Comparison of ENCODE assay signal across 8 cellular contexts in the genomic region with DNA sequence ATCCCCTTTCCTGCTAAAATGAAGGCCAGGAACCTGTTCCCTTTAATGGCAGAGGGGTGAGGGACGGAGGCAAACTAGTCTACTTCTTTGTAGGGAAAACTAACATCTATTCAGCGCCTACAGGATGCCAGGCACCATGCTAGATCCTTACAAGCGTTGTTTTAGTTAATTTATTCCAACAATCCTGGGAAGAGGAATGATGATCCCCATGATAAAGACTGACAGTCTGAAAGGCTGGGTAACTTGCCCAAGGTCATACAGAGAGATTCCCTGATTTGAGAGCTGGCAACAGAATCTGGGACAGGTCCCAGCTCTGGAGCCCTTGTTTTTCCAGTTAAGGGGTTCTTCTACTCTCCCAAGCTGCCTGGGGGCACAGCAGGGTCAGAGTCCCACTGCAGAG. TPM values are rescaled to one million over a fixed set of nuclear protein-coding genes. Genes with fewer than 3 reads are reported as not detected.
DNase-seq lines count a peak whose midpoint lies in the region; ATAC-seq and TF ChIP-seq lines count a peak whose summit lies in the region.

No MANE protein-coding gene starts in this region.

- no peak overlapping the region for H2AK9ac ChIP-seq in IMR-90 (replicated peaks; ENCODE audit: low read depth, low read length, poor library complexity)

- in situ Hi-C loops in IMR-90 (cut with MboI; ENCODE audit: low sequenced_read_pairs), result loop anchor here (10.0 kb wide), 1 partner anchor 557 kb away; the partner anchor contains the start of gene LACTBL1
- in situ Hi-C loops in ACHN (cut with HindIII; ENCODE audit: low pct_ligation_motif_present, low pct_unique_long_range_greater_than_20kb, low sequenced_read_pairs), result no loop called here

- peaks cover 9% of the 10 kb centered on the region for H3K27me3 Mint-ChIP-seq in nephron (ENCODE audit: low read depth)

- no peak for ATAC-seq in IMR-90 (ENCODE audit: low read depth)
- ATAC-seq in GM18873 (IDR thresholded peaks at IDR 0.05; ENCODE audit: low FRiP score, unreplicated experiment), result no peak

- peaks cover 38% of the 10 kb centered on the region for H3K4me1 Mint-ChIP-seq in nephron

- H3K23ac ChIP-seq in IMR-90 (ENCODE audit: low read depth, low read length), result peak overlapping the region; percentile 51; the same call in 1 of the 2 replicates

- peaks cover 79 to 100% (median 94%) of the 10 kb centered on the region in 10 experiments for H3K4me1 ChIP-seq in BLaER1 treated with 17β-estradiol and CSF1 and Interleukin-3, amounts not matched to agents 10 nM and 100 nM
- H3K4me1 ChIP-seq in IMR-90 (ENCODE audit: control insufficient read depth, insufficient read depth, low read length) (peaks cover 9% of the 10 kb centered on the region; the same call in 1 of the 2 replicates), breast epithelium (peaks cover 16 to 20% of the 10 kb centered on the region in 2 donors)

- H3K9me3 Mint-ChIP-seq in nephron, result no peaks in the 10 kb centered on the region

- no peak for TF ChIP-seq RAD21 in IMR-90 (IDR thresholded peaks at IDR 0.05; ENCODE audit: low read length)

- no peak overlapping the region for H2BK20ac ChIP-seq in IMR-90 (ENCODE audit: low read depth, low read length)

- peak overlapping the region; percentile 90 to 92 (median 91) for H3K4me3 Mint-ChIP-seq in nephron

- no peak overlapping the region for H3K18ac ChIP-seq in IMR-90 (ENCODE audit: low read depth, low read length)

- peak overlapping the region; percentile 31; the same call in 1 of the 2 replicates for H4K91ac ChIP-seq in IMR-90 (ENCODE audit: insufficient read depth, low read depth, low read length)

- no peaks in the 10 kb centered on the region for H3K27me3 ChIP-seq in BLaER1 treated with 17β-estradiol and CSF1 and Interleukin-3, amounts not matched to agents 10 nM and 100 nM
- no peaks in the 10 kb centered on the region for H3K27me3 ChIP-seq in IMR-90 (ENCODE audit: control insufficient read depth, insufficient read depth, low read length)
- no peaks in the 10 kb centered on the region for H3K27me3 ChIP-seq in breast epithelium

- H3K4me2 ChIP-seq in BLaER1 treated with 17β-estradiol and CSF1 and Interleukin-3, amounts not matched to agents 10 nM and 100 nM, result peak overlapping the region; percentile 78 to 100 (median 96)
- H3K4me2 ChIP-seq in IMR-90 (ENCODE audit: low read depth, low read length), result peak overlapping the region; percentile 71

- H2BK120ac ChIP-seq in IMR-90 (ENCODE audit: low read depth, low read length), result peak overlapping the region; percentile 47; the same call in 1 of the 2 replicates

- H3K27ac ChIP-seq in BLaER1 treated with 17β-estradiol and CSF1 and Interleukin-3, amounts not matched to agents 10 nM and 100 nM, result peak overlapping the region; percentile 12 to 99 (median 98); a peak in 21 of 22 replicates
- H3K27ac ChIP-seq in IMR-90 (ENCODE audit: insufficient read depth, low read length), result no peak overlapping the region
- peak overlapping the region; percentile 40 to 61 for H3K27ac ChIP-seq in breast epithelium

- POLR2A ChIA-PET in IMR-90 (lab: Charles Lee; ENCODE audit: unreplicated experiment), result interaction anchor here (0.6 kb wide), 2 partner anchors 60 to 187 kb away, joined by 3 to 4 read pairs; no protein-coding TSS in a partner anchor

- H3K36me3 ChIP-seq in BLaER1 treated with 17β-estradiol and CSF1 and Interleukin-3, amounts not matched to agents 10 nM and 100 nM, result peaks cover 0 to 13% (median 8%) of the 10 kb centered on the region in 11 experiments; a peak in 7 of 22 replicates
- H3K36me3 ChIP-seq in IMR-90 (ENCODE audit: control insufficient read depth, insufficient read depth, low read length), result no peaks in the 10 kb centered on the region
- H3K36me3 ChIP-seq in breast epithelium, result no peaks in the 10 kb centered on the region

- peak overlapping the region; percentile 60 to 82 (median 64) for H3K27ac Mint-ChIP-seq in nephron

- TF ChIP-seq CTCF in IMR-90 (conservative IDR thresholded peaks at IDR 0.05; ENCODE audit: low read depth, low read length), result no peak
- no peak for TF ChIP-seq CTCF in breast epithelium (IDR thresholded peaks at IDR 0.05)
- TF ChIP-seq CTCF in nephron (IDR thresholded peaks at IDR 0.05; ENCODE audit: unreplicated experiment in 3 of 3), result no peak

- no peak for DNase-seq in IMR-90
- no peak for DNase-seq in breast epithelium (ENCODE audit: low spot score in 2 of 2)
- DNase-seq in ACHN, result no peak
- DNase-seq in activated effector memory CD4-positive, alpha-beta T cell treated with Interleukin-2 at 50 U/mL for 16 hours, result no peak
- DNase-seq in stimulated activated naive CD4-positive, alpha-beta T cell treated with Interleukin-2 at 50 U/mL for 16 hours (lab: John Stamatoyannopoulos, UW), result no peak

- dilution Hi-C loops in IMR-90 (cut with HindIII; ENCODE audit: low sequenced_read_pairs, unreplicated experiment), result no loop called here

- H3K4me3 ChIP-seq in BLaER1 treated with 17β-estradiol and CSF1 and Interleukin-3, amounts not matched to agents 10 nM and 100 nM, result peak overlapping the region; percentile 53 to 95 (median 82); a peak in 19 of 20 replicates
- H3K4me3 ChIP-seq in IMR-90 (ENCODE audit: insufficient read depth, low read depth, low read length) (peak overlapping the region; percentile 5; the same call in 1 of the 2 replicates), breast epithelium (peak overlapping the region; percentile 41 to 65 (median 58))

- intact Hi-C loops in IMR-90 (cut with micrococcal nuclease), result loop anchor here (5.0 to 10.0 kb wide), 2 partner anchors 189 to 347 kb away; partner anchors contain the start of gene HNRNPR
- intact Hi-C loops in breast epithelium (cut with DNase I; ENCODE audit: low total_unique reads), result no loop called here

- H4K8ac ChIP-seq in IMR-90 (ENCODE audit: low read depth in 2 of 2, low read length in 2 of 2), result peak overlapping the region; percentile 38 to 81

- H4K20me1 ChIP-seq in BLaER1 treated with 17β-estradiol and CSF1 and Interleukin-3, amounts not matched to agents 10 nM and 100 nM, result peaks cover 0 to 17% (median 10%) of the 10 kb centered on the region in 11 experiments; a peak in 8 of 22 replicates
- H4K20me1 ChIP-seq in IMR-90 (ENCODE audit: insufficient read depth, low read length), result no peaks in the 10 kb centered on the region

- no peak for TF ChIP-seq POLR2A in IMR-90 (IDR thresholded peaks at IDR 0.05; ENCODE audit: low read depth, low read length)
- no peak for TF ChIP-seq POLR2A in breast epithelium (IDR thresholded peaks at IDR 0.05)

- no peaks in the 10 kb centered on the region for H3K36me3 Mint-ChIP-seq in nephron (ENCODE audit: low read depth)

- H3K9me3 ChIP-seq in BLaER1 treated with 17β-estradiol and CSF1 and Interleukin-3, amounts not matched to agents 10 nM and 100 nM (replicated peaks in 1 of 11), result no peaks in the 10 kb centered on the region
- H3K9me3 ChIP-seq in IMR-90 (ENCODE audit: control insufficient read depth, insufficient read depth, low read length), result no peaks in the 10 kb centered on the region
- H3K9me3 ChIP-seq in breast epithelium, result no peaks in the 10 kb centered on the region

- H2BK5ac ChIP-seq in IMR-90 (ENCODE audit: low read depth, low read length, poor library complexity, severe bottlenecking), result no peak overlapping the region

- peak overlapping the region; percentile 94 for H2AFZ ChIP-seq in IMR-90 (replicated peaks; ENCODE audit: low read length, poor library complexity)

- no CpG with 5 or more reads among the region's 3 CpGs for WGBS in IMR-90 (ENCODE audit: extremely low coverage in 2 of 2, insufficient read length in 1 of 2), 2 experiments

- peaks cover 0 to 7% of the 10 kb centered on the region in 2 experiments; a peak in 1 of 4 replicates for H3K79me1 ChIP-seq in IMR-90 (ENCODE audit: low read depth in 1 of 2, low read length in 2 of 2)

- 0 out of 2 replicates have a peak, but pooled peaks cover 2% of the 10 kb centered on the region for H3K9me1 ChIP-seq in IMR-90 (ENCODE audit: insufficient read depth, low read length)

- 0 out of 2 replicates have a peak overlapping the region, but pooled peaks have one; percentile 50 for H3K4ac ChIP-seq in IMR-90 (ENCODE audit: low read depth, low read length)

- no TSS peak for BruUV-seq in IMR-90 (replicated peaks; lab: Mats Ljungman, UMichigan)

- H2BK15ac ChIP-seq in IMR-90 (ENCODE audit: low read depth, low read length), result no peak overlapping the region

- no peak overlapping the region for H3K56ac ChIP-seq in IMR-90 (ENCODE audit: extremely low read depth, insufficient read depth, low read length)

- peak overlapping the region; percentile 1 for H4K5ac ChIP-seq in IMR-90 (ENCODE audit: low read depth, low read length)

- H2AK5ac ChIP-seq in IMR-90 (ENCODE audit: low read depth, low read length), result no peak overlapping the region

- CTCF ChIA-PET in IMR-90 (lab: Yijun Ruan, JAX), result interaction anchor here (0.6 to 1.6 kb wide), 3 partner anchors 33 to 106 kb away, joined by 4 to 6 read pairs (median 5); no protein-coding TSS in a partner anchor

- H3K14ac ChIP-seq in IMR-90 (replicated peaks; ENCODE audit: low read depth, low read length), result peak overlapping the region; percentile 17; the same call in 1 of the 2 replicates

- H3K9ac ChIP-seq in BLaER1 treated with 17β-estradiol and CSF1 and Interleukin-3, amounts not matched to agents 10 nM and 100 nM, result peak overlapping the region; percentile 52 to 99 (median 97); a peak in 21 of 22 replicates
- H3K9ac ChIP-seq in IMR-90 (ENCODE audit: low read depth, low read length), result peak overlapping the region; percentile 8; the same call in 1 of the 2 replicates

TF ChIP-seq in IMR-90, 13 proteins besides CTCF, POLR2A, EP300 and RAD21 (continues in another document):
- TF ChIP-seq MAFK (IDR thresholded peaks at IDR 0.05; ENCODE audit: low read depth, low read length) (no peak), FOS (IDR thresholded peaks at IDR 0.05; ENCODE audit: low read depth, low read length) (no peak)

RNA-seq across cellular contexts. Expression of gene E2F2, which starts 0.7 kb away (rescaled TPM):
- total RNA-seq in IMR-90 (2012; rRNA removed) (0.36 and 0.56 TPM in 2 replicates), breast epithelium (under 1 TPM; under 0.01 to 0.73 (median 0.33) TPM)
- 0.39 and 0.51 TPM in 2 replicates for polyA plus RNA-seq in IMR-90 (2012; rRNA removed)
- 0.16 and 0.19 TPM in 2 replicates for polyA plus RNA-seq in IMR-90 (2012; cell fraction: cytosol; rRNA removed)
- 0.55 and 0.63 TPM in 2 replicates for polyA plus RNA-seq in IMR-90 (2012; cell fraction: nucleus; rRNA removed; ENCODE audit: low replicate concordance)

RNA-seq across cellular contexts. Expression of gene ID3, which starts 27.6 kb away (rescaled TPM):
- total RNA-seq in IMR-90 (2012; rRNA removed), result 109 and 171 TPM in 2 replicates
- polyA plus RNA-seq in IMR-90 (2012; rRNA removed), result 304 and 385 TPM in 2 replicates
- 781 and 851 TPM in 2 replicates for polyA plus RNA-seq in IMR-90 (2012; cell fraction: cytosol; rRNA removed)
- 1,444 and 1,599 TPM in 2 replicates for polyA plus RNA-seq in IMR-90 (2012; cell fraction: nucleus; rRNA removed; ENCODE audit: low replicate concordance)
- 100 to 1,000 TPM in 1 of 3 donors, 10 to 100 TPM in 2; 79.9 to 133 (median 90.9) TPM for total RNA-seq in breast epithelium

RNA-seq across cellular contexts. Expression of gene ASAP3, which starts 47.7 kb away (rescaled TPM):
- total RNA-seq in IMR-90 (2012; rRNA removed), result 15.3 and 18.6 TPM in 2 replicates
- 16.9 and 18.8 TPM in 2 replicates for polyA plus RNA-seq in IMR-90 (2012; rRNA removed)
- 9.3 and 12.4 TPM in 2 replicates for polyA plus RNA-seq in IMR-90 (2012; cell fraction: cytosol; rRNA removed)
- 89.7 and 93.0 TPM in 2 replicates for polyA plus RNA-seq in IMR-90 (2012; cell fraction: nucleus; rRNA removed; ENCODE audit: low replicate concordance)
- total RNA-seq in breast epithelium, result 10 to 100 TPM; 47.7 to 61.6 (median 54.9) TPM

Comparison
In these comparisons a context has a peak if more than half of its experiments do, and no peak if none do; other contexts are left out.
1. H3K4me3 ChIP-seq: peak in every context shown above with its lines; median percentile 82 in BLaER1 treated with 17β-estradiol and CSF1 and Interleukin-3, amounts not matched to agents 10 nM and 100 nM; 58 in breast epithelium; 5 in IMR-90.